Comparison of ENCODE assay signal across 16 cellular contexts in the genomic region with DNA sequence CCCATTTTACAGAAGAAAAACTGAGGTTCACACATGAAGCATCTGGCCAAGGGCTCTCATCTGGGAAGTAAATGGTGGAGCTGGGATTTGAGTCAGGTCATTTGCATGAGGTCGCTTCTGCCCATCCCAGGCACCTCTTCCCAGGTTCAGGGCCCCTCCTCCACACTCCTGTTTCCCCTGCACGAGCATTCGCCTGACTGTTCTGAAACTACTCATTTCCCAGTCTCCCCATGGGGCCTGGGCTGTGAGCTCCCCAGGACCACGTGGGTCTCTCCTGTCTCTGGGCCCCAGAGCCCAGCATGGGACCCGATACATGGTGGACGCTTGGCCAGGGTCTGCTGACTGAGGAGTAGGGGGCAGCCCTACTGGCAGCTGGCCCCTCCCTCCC.
DNase-seq lines count a peak whose midpoint lies in the region; ATAC-seq and TF ChIP-seq lines count a peak whose summit lies in the region.
"Had no signal": no experiment of that assay in that cellular context is flagged by ENCODE, and none has a peak within 500 bp of the region (broad histone marks: within the 10 kb centered on the region; RNA-seq: fewer than 3 reads in every experiment).

No MANE protein-coding gene starts in this region.

- H3K36me3 Mint-ChIP-seq in T-helper 17 cell (ENCODE audit: low read depth): no peaks in the 10 kb centered on the region
- H3K36me3 Mint-ChIP-seq: CD8-positive, alpha-beta T cell; IgD-negative memory B cell had no signal

- H2AFZ ChIP-seq in neuronal stem cell (ENCODE audit: low read length): no peak overlapping the region

- H2BK15ac ChIP-seq in neuronal stem cell (ENCODE audit: low read length): no peak overlapping the region

- H3K14ac ChIP-seq in neuronal stem cell (ENCODE audit: low read length): no peak overlapping the region

- no peak overlapping the region for H3K9ac ChIP-seq in neuronal stem cell (ENCODE audit: low read depth, low read length, poor library complexity)

- H3K27me3 Mint-ChIP-seq in T-helper 17 cell: peaks cover 51% of the 10 kb centered on the region

- no peak overlapping the region for H3K4me3 Mint-ChIP-seq in T-helper 17 cell
- H3K4me3 Mint-ChIP-seq: CD8-positive, alpha-beta T cell; IgD-negative memory B cell had no signal

- H3K27me3 ChIP-seq in neuronal stem cell (ENCODE audit: control insufficient read depth in 3 of 3, insufficient read depth in 3 of 3, low read depth in 1 of 3, low read length in 3 of 3) (peaks cover 0 to 2% (median 0%) of the 10 kb centered on the region in 3 experiments), body of pancreas (no peaks in the 10 kb centered on the region)

- no peak overlapping the region for H2AK5ac ChIP-seq in neuronal stem cell (ENCODE audit: low read depth, low read length)

- no peak overlapping the region for H3K4ac ChIP-seq in neuronal stem cell (ENCODE audit: low read length)

- no peaks in the 10 kb centered on the region for H3K9me3 ChIP-seq in T-helper 17 cell (ENCODE audit: control insufficient read depth, low read length, poor library complexity, severe bottlenecking)
- no peaks in the 10 kb centered on the region for H3K9me3 ChIP-seq in neuronal stem cell (replicated peaks in 1 of 2; ENCODE audit: control insufficient read depth in 2 of 2, insufficient read depth in 1 of 2, low read depth in 1 of 2, low read length in 2 of 2)
- H3K9me3 ChIP-seq in body of pancreas: no peaks in the 10 kb centered on the region
- H3K9me3 ChIP-seq: A549 had no signal

- ATAC-seq in T-helper 17 cell: no peak
- ATAC-seq in body of pancreas: no peak
- no peak for ATAC-seq in GM21515 (IDR thresholded peaks at IDR 0.05; ENCODE audit: unreplicated experiment)
- ATAC-seq: A549; CD8-positive, alpha-beta T cell had no signal

- H3K27ac ChIP-seq in neuronal stem cell (replicated peaks; ENCODE audit: low read length) (no peak overlapping the region), body of pancreas (no peak overlapping the region)
- H3K27ac ChIP-seq: 22Rv1, A549 had no signal

- H3K4me3 ChIP-seq in neuronal stem cell (ENCODE audit: low read length in 2 of 2) (no peak overlapping the region), body of pancreas (no peak overlapping the region)
- H3K4me3 ChIP-seq: A549 had no signal

- H3K36me3 ChIP-seq in neuronal stem cell (replicated peaks in 1 of 2; ENCODE audit: control insufficient read depth in 2 of 2, insufficient read depth in 2 of 2, low read length in 2 of 2): no peaks in the 10 kb centered on the region
- H3K36me3 ChIP-seq in body of pancreas (replicated peaks in 1 of 2; ENCODE audit: insufficient read depth in 1 of 2, low read depth in 2 of 2): no peaks in the 10 kb centered on the region

- H2BK12ac ChIP-seq in neuronal stem cell (ENCODE audit: low read length): no peak overlapping the region

- H3K4me2 ChIP-seq in neuronal stem cell (ENCODE audit: insufficient read depth, low read length, poor library complexity, severe bottlenecking): no peak overlapping the region
- H3K4me2 ChIP-seq: A549 had no signal

- peak overlapping the region; percentile 80 for H3K18ac ChIP-seq in neuronal stem cell (ENCODE audit: low read length)

- no peak for TF ChIP-seq POLR2A in body of pancreas (IDR thresholded peaks at IDR 0.05)

- H4K8ac ChIP-seq in neuronal stem cell (ENCODE audit: low read depth, low read length): no peak overlapping the region

- H3K4me1 Mint-ChIP-seq in T-helper 17 cell: peaks cover 2% of the 10 kb centered on the region
- H3K4me1 Mint-ChIP-seq: IgD-negative memory B cell had no signal

- peak overlapping the region; percentile 53 for H3K27ac Mint-ChIP-seq in T-helper 17 cell
- H3K27ac Mint-ChIP-seq: CD8-positive, alpha-beta T cell; IgD-negative memory B cell had no signal

- intact Hi-C loops in body of pancreas (cut with DNase I): no loop called here

- H2BK120ac ChIP-seq in neuronal stem cell (ENCODE audit: low read depth, low read length): no peak overlapping the region

- peaks cover 0 to 11% of the 10 kb centered on the region in 2 donors for H3K4me1 ChIP-seq in neuronal stem cell (ENCODE audit: control insufficient read depth in 2 of 2, insufficient read depth in 1 of 2, low read depth in 1 of 2, low read length in 2 of 2)
- no peaks in the 10 kb centered on the region for H3K4me1 ChIP-seq in body of pancreas
- H3K4me1 ChIP-seq: A549 had no signal

- TF ChIP-seq CTCF in body of pancreas (IDR thresholded peaks at IDR 0.05): no peak

- H3K23ac ChIP-seq in neuronal stem cell (ENCODE audit: low read depth, low read length, poor library complexity): no peak overlapping the region

- H3K79me1 ChIP-seq in neuronal stem cell (ENCODE audit: low read depth, low read length): no peaks in the 10 kb centered on the region

- no peak overlapping the region for H2BK5ac ChIP-seq in neuronal stem cell (ENCODE audit: low read length)

- no CpG with 5 or more reads among the region's 6 CpGs for WGBS in neuronal stem cell (ENCODE audit: extremely low coverage in 2 of 2, insufficient read length in 2 of 2, insufficient replicate concordance in 1 of 2), 2 donors
- WGBS in body of pancreas, 2 donors: 77 to 80% methylated on average over 6 of the region's 6 CpGs

- H4K91ac ChIP-seq in neuronal stem cell (ENCODE audit: low read depth, low read length, poor library complexity): no peak overlapping the region

- DNase-seq in NCI-H2227 (lab: John Stamatoyannopoulos, UW; ENCODE audit: unreplicated experiment) (peak; percentile 44), NCI-H2227 treated with DMSO at 0.1 percent for 48 hours (lab: John Stamatoyannopoulos, UW) (no peak), T-helper 17 cell (no peak), neuronal stem cell (ENCODE audit: low spot score) (no peak), body of pancreas (no peak)
- no peak for DNase-seq in stimulated activated naive CD4-positive, alpha-beta T cell (lab: John Stamatoyannopoulos, UW)
- DNase-seq: AML-193; Calu3; CD8-positive, alpha-beta T cell; GF-D8; GOT3; H7 had no signal
